ENCODE assay signal across 12 cellular contexts in genomic region chr6:72464791-72465691, GRCh38.
DNase-seq lines count a peak whose midpoint lies in the region; ATAC-seq and TF ChIP-seq lines count a peak whose summit lies in the region.
"Had no signal": no experiment of that assay in that cellular context is flagged by ENCODE, and none has a peak within 500 bp of the region (broad histone marks: within the 10 kb centered on the region; RNA-seq: fewer than 3 reads in every experiment).

No MANE protein-coding gene starts in this region.

- TF ChIP-seq CTCF in fibroblast of pulmonary artery (IDR thresholded peaks at IDR 0.05; ENCODE audit: low read length, missing control alignments): no peak

- intact Hi-C loops in sciatic nerve (cut with DNase I): no loop called here

- DNase-seq in H4 (ENCODE audit: low spot score) (peak; percentile 85), fibroblast of pulmonary artery (ENCODE audit: low read depth) (peak; percentile 62), sciatic nerve (ENCODE audit: low spot score) (no peak), GM19238 (ENCODE audit: insufficient read length, low spot score) (no peak), DMS79 treated with DMSO at 0.1 percent for 48 hours (lab: John Stamatoyannopoulos, UW) (no peak)
- DNase-seq: left cardiac atrium, NCI-H1092, NCI-H526 had no signal

- peak; percentile 87 for ATAC-seq in SK-N-SH treated with all-trans-retinoic acid at 6 μM for 48 hours
- peak; percentile 63 for ATAC-seq in sciatic nerve
- ATAC-seq in GM19324 (IDR thresholded peaks at IDR 0.05; ENCODE audit: low FRiP score, unreplicated experiment): no peak
- no peak for ATAC-seq in GM18517 (IDR thresholded peaks at IDR 0.05; ENCODE audit: unreplicated experiment)

- H3K4me3 ChIP-seq in fibroblast of pulmonary artery (replicated peaks; ENCODE audit: low read depth, low read length): no peak overlapping the region
- H3K4me3 ChIP-seq: suprapubic skin had no signal

TF ChIP-seq in SK-N-SH treated with all-trans-retinoic acid at 6 μM for 48 hours, 23 proteins besides CTCF, POLR2A, EP300 and RAD21:
- TF ChIP-seq PATZ1 (CRISPR knock-in tag; IDR thresholded peaks at IDR 0.05; ENCODE audit: borderline replicate concordance) (no peak), TOX (CRISPR knock-in tag; IDR thresholded peaks at IDR 0.05; ENCODE audit: borderline replicate concordance) (no peak), ZFP3 (CRISPR knock-in tag; IDR thresholded peaks at IDR 0.05) (no peak), CSDC2 (CRISPR knock-in tag; IDR thresholded peaks at IDR 0.05) (no peak), ARNTL (CRISPR knock-in tag; IDR thresholded peaks at IDR 0.05; ENCODE audit: borderline replicate concordance, low read depth) (no peak), ZNF565 (CRISPR knock-in tag; conservative IDR thresholded peaks at IDR 0.05; ENCODE audit: low read depth) (no peak), ZFP30 (CRISPR knock-in tag; IDR thresholded peaks at IDR 0.05) (no peak), ISL1 (CRISPR knock-in tag; IDR thresholded peaks at IDR 0.05) (no peak), TSHZ2 (CRISPR knock-in tag; IDR thresholded peaks at IDR 0.05) (no peak), OSR1 (CRISPR knock-in tag; IDR thresholded peaks at IDR 0.05) (no peak)

Comparison
In these comparisons a context has a peak if more than half of its experiments do, and no peak if none do; other contexts are left out.
1. DNase-seq: peak in H4 (single experiment) and fibroblast of pulmonary artery (single experiment); none in sciatic nerve (single experiment), GM19238 (single experiment) and DMS79 treated with DMSO at 0.1 percent for 48 hours (single experiment).
2. ATAC-seq: peak in SK-N-SH treated with all-trans-retinoic acid at 6 μM for 48 hours (single experiment) and sciatic nerve (single experiment); none in GM19324 (single experiment) and GM18517 (single experiment).